ENCODE assay signal across 23 cellular contexts in genomic region chr7:55498142-55498541, GRCh38.
DNase-seq lines count a peak whose midpoint lies in the region; ATAC-seq lines count a peak whose summit lies in the region.
"Had no signal": no experiment of that assay in that cellular context is flagged by ENCODE, and none has a peak within 500 bp of the region (broad histone marks: within the 10 kb centered on the region; RNA-seq: fewer than 3 reads in every experiment).

No MANE protein-coding gene starts in this region.

- POLR2A ChIA-PET in T-cell (lab: Charles Lee) = no interaction called here

- no peak for DNase-seq in activated T-cell treated with anti-CD3 and anti-CD28 coated beads, Interleukin-2, amount 50 U/mL, for 4 hours
- no peak for DNase-seq in activated T-cell treated with anti-CD3 and anti-CD28 coated beads, Interleukin-2, amount 50 U/mL, for 48 hours
- DNase-seq in T-cell (peak in 22 of 34 experiments; percentile 12 to 48 (median 30)), islet precursor cell (no peak)
- no peak for DNase-seq in stimulated activated naive B cell treated with anti-CD40 and anti-IgM and Interleukin-4, amounts not matched to agents 10 μg/mL and 1 μg/mL and 100 μg/mL, for 72 hours
- DNase-seq: activated CD4-positive, alpha-beta T cell treated with anti-CD3 and anti-CD28 coated beads, Interleukin-2, amount 50 U/mL, for 4 hours; BE2C; body of pancreas; head of caudate nucleus; left colon; NCI-H1092; NCI-H187; NCI-H2171 treated with DMSO at 0.1 percent for 48 hours; NCI-H526 had no signal

- H3K4me1 ChIP-seq in iPS-15b (ENCODE audit: control insufficient read depth, insufficient read depth, low read length) = no peaks in the 10 kb centered on the region
- H3K4me1 ChIP-seq: body of pancreas, SJSA1 had no signal

- CTCF ChIA-PET in T-cell (lab: Charles Lee) = no interaction called here

- H3K27me3 ChIP-seq in iPS-15b (ENCODE audit: control insufficient read depth, insufficient read depth, low read length) = no peaks in the 10 kb centered on the region
- H3K27me3 ChIP-seq: BE2C, body of pancreas, SJSA1, vagina had no signal

- no peaks in the 10 kb centered on the region for H3K27me3 Mint-ChIP-seq in activated T-cell treated with anti-CD3 and anti-CD28 coated beads, Interleukin-2, amount 50 U/mL, for 4 hours (ENCODE audit: low read depth)
- no peaks in the 10 kb centered on the region for H3K27me3 Mint-ChIP-seq in T-cell
- no peaks in the 10 kb centered on the region for H3K27me3 Mint-ChIP-seq in stimulated activated naive B cell treated with anti-CD40 and anti-IgM and Interleukin-4, amounts not matched to agents 10 μg/mL and 1 μg/mL and 100 μg/mL, for 72 hours
- H3K27me3 Mint-ChIP-seq: memory B cell had no signal

- H3K4me3 Mint-ChIP-seq in activated T-cell treated with anti-CD3 and anti-CD28 coated beads, Interleukin-2, amount 50 U/mL, for 4 hours = no peak overlapping the region
- H3K4me3 Mint-ChIP-seq in T-cell = no peak overlapping the region
- H3K4me3 Mint-ChIP-seq in stimulated activated naive B cell treated with anti-CD40 and anti-IgM and Interleukin-4, amounts not matched to agents 10 μg/mL and 1 μg/mL and 100 μg/mL, for 72 hours = no peak overlapping the region
- H3K4me3 Mint-ChIP-seq: activated T-helper 1 cell treated with anti-CD3 and anti-CD28 coated beads, Interleukin-12 subunit alpha, Interleukin-12 subunit beta, Interleukin-2, Interleukin-4 antibody, amounts not matched to agents 30 ng/mL and 10 ng/mL and 1 ng/mL, durations not matched to agents 14 hours and 24 hours and 36 hours; memory B cell had no signal

- H3K9me3 Mint-ChIP-seq in activated T-cell treated with anti-CD3 and anti-CD28 coated beads, Interleukin-2, amount 50 U/mL, for 4 hours = no peaks in the 10 kb centered on the region
- no peaks in the 10 kb centered on the region for H3K9me3 Mint-ChIP-seq in T-cell
- no peaks in the 10 kb centered on the region for H3K9me3 Mint-ChIP-seq in stimulated activated naive B cell treated with anti-CD40 and anti-IgM and Interleukin-4, amounts not matched to agents 10 μg/mL and 1 μg/mL and 100 μg/mL, for 72 hours
- H3K9me3 Mint-ChIP-seq: activated T-helper 1 cell treated with anti-CD3 and anti-CD28 coated beads, Interleukin-12 subunit alpha, Interleukin-12 subunit beta, Interleukin-2, Interleukin-4 antibody, amounts not matched to agents 30 ng/mL and 10 ng/mL and 1 ng/mL, durations not matched to agents 14 hours and 24 hours and 36 hours; memory B cell had no signal

- peak overlapping the region; percentile 32 to 84 for H3K27ac Mint-ChIP-seq in T-cell
- H3K27ac Mint-ChIP-seq in stimulated activated naive B cell treated with anti-CD40 and anti-IgM and Interleukin-4, amounts not matched to agents 10 μg/mL and 1 μg/mL and 100 μg/mL, for 72 hours = peak overlapping the region; percentile 47
- H3K27ac Mint-ChIP-seq: memory B cell had no signal

- H3K36me3 Mint-ChIP-seq in activated T-cell treated with anti-CD3 and anti-CD28 coated beads, Interleukin-2, amount 50 U/mL, for 4 hours (ENCODE audit: insufficient read depth) = peaks cover 32% of the 10 kb centered on the region
- H3K36me3 Mint-ChIP-seq in T-cell = peaks cover 28% of the 10 kb centered on the region
- peaks cover 51 to 74% of the 10 kb centered on the region in 2 donors for H3K36me3 Mint-ChIP-seq in stimulated activated naive B cell treated with anti-CD40 and anti-IgM and Interleukin-4, amounts not matched to agents 10 μg/mL and 1 μg/mL and 100 μg/mL, for 72 hours

- no peaks in the 10 kb centered on the region for H3K9me3 ChIP-seq in iPS-15b (ENCODE audit: control insufficient read depth, insufficient read depth, low read length)
- H3K9me3 ChIP-seq: BE2C, body of pancreas, SJSA1, vagina had no signal

- H3K4me1 Mint-ChIP-seq in activated T-cell treated with anti-CD3 and anti-CD28 coated beads, Interleukin-2, amount 50 U/mL, for 4 hours (ENCODE audit: low read depth) = peaks cover 50% of the 10 kb centered on the region
- peaks cover 39 to 70% (median 55%) of the 10 kb centered on the region in 3 donors for H3K4me1 Mint-ChIP-seq in T-cell
- H3K4me1 Mint-ChIP-seq in stimulated activated naive B cell treated with anti-CD40 and anti-IgM and Interleukin-4, amounts not matched to agents 10 μg/mL and 1 μg/mL and 100 μg/mL, for 72 hours = peaks cover 24 to 30% of the 10 kb centered on the region in 2 donors

- peak overlapping the region; percentile 37 for H3K9ac ChIP-seq in iPS-15b (ENCODE audit: low read depth, low read length)

- peaks cover 7% of the 10 kb centered on the region for H3K36me3 ChIP-seq in iPS-15b (ENCODE audit: control insufficient read depth, insufficient read depth, low read length)
- H3K36me3 ChIP-seq: BE2C, vagina had no signal

- peak; percentile 55 to 78 for ATAC-seq in activated T-cell treated with anti-CD3 and anti-CD28 coated beads, Interleukin-2, amount 50 U/mL, for 4 hours
- ATAC-seq in T-cell (replicated peaks in 1 of 4) = peak; percentile 71 to 90 (median 78)
- no peak for ATAC-seq in stimulated activated naive B cell treated with anti-CD40 and anti-IgM and Interleukin-4, amounts not matched to agents 10 μg/mL and 1 μg/mL and 100 μg/mL, for 72 hours (replicated peaks)
- no peak for ATAC-seq in HG02798 (IDR thresholded peaks at IDR 0.05; ENCODE audit: poor library complexity, unreplicated experiment)
- ATAC-seq in GM21576 (IDR thresholded peaks at IDR 0.05; ENCODE audit: unreplicated experiment) = no peak
- ATAC-seq: body of pancreas, GM12878, HCT116, left colon had no signal

- no peak overlapping the region for H3K4me3 ChIP-seq in iPS-15b (ENCODE audit: low read depth, low read length)
- H3K4me3 ChIP-seq: body of pancreas, GM12878, SJSA1, vagina had no signal

Comparison
In these comparisons a context has a peak if more than half of its experiments do, and no peak if none do; other contexts are left out.
1. ATAC-seq: peak in activated T-cell treated with anti-CD3 and anti-CD28 coated beads, Interleukin-2, amount 50 U/mL, for 4 hours (2 of 2) and T-cell (4 of 4); none in stimulated activated naive B cell treated with anti-CD40 and anti-IgM and Interleukin-4, amounts not matched to agents 10 μg/mL and 1 μg/mL and 100 μg/mL, for 72 hours (0 of 2), HG02798 (single experiment) and GM21576 (single experiment).
2. DNase-seq: peak in T-cell (22 of 34); none in activated T-cell treated with anti-CD3 and anti-CD28 coated beads, Interleukin-2, amount 50 U/mL, for 4 hours (single experiment), activated T-cell treated with anti-CD3 and anti-CD28 coated beads, Interleukin-2, amount 50 U/mL, for 48 hours (0 of 2), stimulated activated naive B cell treated with anti-CD40 and anti-IgM and Interleukin-4, amounts not matched to agents 10 μg/mL and 1 μg/mL and 100 μg/mL, for 72 hours (single experiment) and islet precursor cell (single experiment).